In genomic region chr13:28499579-28499978, GRCh38 we compare ENCODE assay signal across 1 cellular context.
TF ChIP-seq lines count a peak whose summit lies in the region.

No MANE protein-coding gene starts in this region.

TF ChIP-seq in K562, 482 proteins besides CTCF, POLR2A, EP300 and RAD21 (continued from another document):
- TF ChIP-seq ATF3 (IDR thresholded peaks at IDR 0.05) (peak; percentile 80), ATF3 (CRISPR knock-in tag; conservative IDR thresholded peaks at IDR 0.05) (no peak), SLC30A9 (CRISPR knock-in tag; IDR thresholded peaks at IDR 0.05) (no peak), MEIS2 (IDR thresholded peaks at IDR 0.05; ENCODE audit: partially characterized antibody) (no peak)
